ENCODE assay signal across 18 cellular contexts in genomic region chr18:48878471-48878870, GRCh38.
A peak's percentile ranks its signal among the peaks of the same experiment; 100 is the strongest.
DNase-seq lines count a peak whose midpoint lies in the region; FAIRE-seq and TF ChIP-seq lines count a peak whose summit lies in the region.
"Had no signal": no experiment of that assay in that cellular context is flagged by ENCODE, and none has a peak within 500 bp of the region (broad histone marks: within the 10 kb centered on the region; RNA-seq: fewer than 3 reads in every experiment).

No MANE protein-coding gene starts in this region.

- FAIRE-seq in astrocyte (lab: Jason Lieb, UNC) (no peak), kidney (lab: Jason Lieb, UNC) (no peak)
- FAIRE-seq: GM18507 had no signal

- intact Hi-C loops in kidney (cut with DNase I): no loop called here

- H3K27me3 Mint-ChIP-seq in astrocyte (ENCODE audit: low read depth, unreplicated experiment) (no peaks in the 10 kb centered on the region), endothelial cell (ENCODE audit: unreplicated experiment) (peaks cover 2% of the 10 kb centered on the region)

- H3K4me3 ChIP-seq in astrocyte (ENCODE audit: insufficient read depth, low read depth, low read length) (no peak overlapping the region), kidney (ENCODE audit: low read length in 2 of 2) (no peak overlapping the region), parathyroid adenoma (ENCODE audit: low read depth, low read length) (no peak overlapping the region)
- H3K4me3 ChIP-seq: transverse colon had no signal

- no peak overlapping the region for H3K4me2 ChIP-seq in astrocyte (ENCODE audit: low read length)
- H3K4me2 ChIP-seq in parathyroid adenoma (ENCODE audit: low read length): no peak overlapping the region

- H3K4me1 Mint-ChIP-seq in astrocyte (ENCODE audit: low read depth, unreplicated experiment): peaks cover 12% of the 10 kb centered on the region
- H3K4me1 Mint-ChIP-seq in endothelial cell (ENCODE audit: unreplicated experiment): peaks cover 6% of the 10 kb centered on the region

- peaks cover 13% of the 10 kb centered on the region for H3K4me1 ChIP-seq in astrocyte (ENCODE audit: insufficient read depth, low read length)
- peaks cover 0 to 6% of the 10 kb centered on the region in 2 donors for H3K4me1 ChIP-seq in kidney (ENCODE audit: control insufficient read depth in 1 of 2, insufficient read depth in 1 of 2, low read depth in 1 of 2, low read length in 2 of 2)
- H3K4me1 ChIP-seq in parathyroid adenoma: no peaks in the 10 kb centered on the region

- H3K4me3 Mint-ChIP-seq in astrocyte (ENCODE audit: unreplicated experiment) (no peak overlapping the region), endothelial cell (ENCODE audit: unreplicated experiment) (no peak overlapping the region)

- H3K36me3 ChIP-seq in astrocyte (ENCODE audit: insufficient read depth, low read length) (no peaks in the 10 kb centered on the region), kidney (ENCODE audit: control insufficient read depth in 1 of 2, insufficient read depth in 2 of 2, low read length in 2 of 2) (no peaks in the 10 kb centered on the region), parathyroid adenoma (ENCODE audit: control insufficient read depth, insufficient read depth, low read length) (no peaks in the 10 kb centered on the region)
- H3K36me3 ChIP-seq: transverse colon had no signal

- H3K9me3 Mint-ChIP-seq in astrocyte (ENCODE audit: unreplicated experiment): no peaks in the 10 kb centered on the region
- no peaks in the 10 kb centered on the region for H3K9me3 Mint-ChIP-seq in endothelial cell (ENCODE audit: unreplicated experiment)

- peak overlapping the region; percentile 16 for H3K27ac Mint-ChIP-seq in astrocyte (ENCODE audit: unreplicated experiment)
- H3K27ac Mint-ChIP-seq in endothelial cell (ENCODE audit: unreplicated experiment): no peak overlapping the region

- DNase-seq in DMS53 (lab: John Stamatoyannopoulos, UW): peak; percentile 68
- no peak for DNase-seq in astrocyte (ENCODE audit: low read depth)
- peak; percentile 74 for DNase-seq in kidney
- DNase-seq in DMS153 (lab: John Stamatoyannopoulos, UW): no peak
- DNase-seq in superior temporal gyrus (ENCODE audit: extremely low spot score): no peak
- DNase-seq in central memory CD4-positive, alpha-beta T cell: no peak
- no peak for DNase-seq in endothelial cell (ENCODE audit: low spot score)
- DNase-seq: AML-193; DMS 273 treated with DMSO at 0.1 percent for 48 hours; effector memory CD4-positive, alpha-beta T cell; NCI-H187 treated with DMSO at 0.1 percent for 48 hours; PC-3; retina; stimulated activated CD4-positive, alpha-beta T cell treated with anti-CD3 and anti-CD28 coated beads, Interleukin-4, amount 100 ng/mL, for 1 hour; transverse colon had no signal

- H3K27me3 ChIP-seq in astrocyte (ENCODE audit: insufficient read depth, low read length) (no peaks in the 10 kb centered on the region), parathyroid adenoma (ENCODE audit: control insufficient read depth, insufficient read depth, low read length) (no peaks in the 10 kb centered on the region)
- H3K27me3 ChIP-seq: transverse colon had no signal

- H3K27ac ChIP-seq in astrocyte (ENCODE audit: low read depth, low read length): no peak overlapping the region
- no peak overlapping the region for H3K27ac ChIP-seq in kidney (ENCODE audit: low read depth in 2 of 2, low read length in 2 of 2)
- no peak overlapping the region for H3K27ac ChIP-seq in parathyroid adenoma
- H3K27ac ChIP-seq: transverse colon, VCaP had no signal

- H3K79me2 ChIP-seq in astrocyte (ENCODE audit: insufficient read depth, low read length): no peaks in the 10 kb centered on the region
- H3K79me2 ChIP-seq in parathyroid adenoma: no peaks in the 10 kb centered on the region

- H3K9ac ChIP-seq in astrocyte (ENCODE audit: low read length): no peak overlapping the region
- H3K9ac ChIP-seq in kidney (ENCODE audit: low read length in 2 of 2): peak overlapping the region in 1 of 2 donors; percentile 22
- no peak overlapping the region for H3K9ac ChIP-seq in parathyroid adenoma

- H3K36me3 Mint-ChIP-seq in astrocyte (ENCODE audit: low read depth, unreplicated experiment) (peaks cover 2% of the 10 kb centered on the region), endothelial cell (ENCODE audit: low read depth, unreplicated experiment) (no peaks in the 10 kb centered on the region)

- H2AFZ ChIP-seq in astrocyte (ENCODE audit: low read depth, low read length): no peak overlapping the region
- H2AFZ ChIP-seq in parathyroid adenoma: peak overlapping the region; percentile 5

- H4K20me1 ChIP-seq in astrocyte (ENCODE audit: insufficient read depth, low read length): no peaks in the 10 kb centered on the region

- TF ChIP-seq CTCF in astrocyte (IDR thresholded peaks at IDR 0.05; ENCODE audit: insufficient read depth, low read depth, low read length) (no peak), kidney (IDR thresholded peaks at IDR 0.05; ENCODE audit: borderline replicate concordance, extremely low read depth, insufficient read depth) (no peak), parathyroid adenoma (IDR thresholded peaks at IDR 0.05) (no peak), endothelial cell (IDR thresholded peaks at IDR 0.05; ENCODE audit: unreplicated experiment) (no peak)

- no peaks in the 10 kb centered on the region for H3K9me3 ChIP-seq in astrocyte (ENCODE audit: insufficient read depth, low read depth, low read length)
- no peaks in the 10 kb centered on the region for H3K9me3 ChIP-seq in kidney (ENCODE audit: control insufficient read depth in 1 of 2, low read length in 2 of 2)
- H3K9me3 ChIP-seq in parathyroid adenoma (ENCODE audit: control insufficient read depth, low read length): no peaks in the 10 kb centered on the region
- H3K9me3 ChIP-seq: transverse colon had no signal

Comparison
In these comparisons a context has a peak if more than half of its experiments do, and no peak if none do; other contexts are left out.
1. DNase-seq: peak in DMS53 (single experiment) and kidney (single experiment); none in astrocyte (single experiment), DMS153 (single experiment), superior temporal gyrus (single experiment), central memory CD4-positive, alpha-beta T cell (single experiment) and endothelial cell (single experiment).